In genomic region chr20:53495357-53495756, GRCh38 we compare ENCODE assay signal across 14 cellular contexts.
"Had no signal": no experiment of that assay in that cellular context is flagged by ENCODE, and none has a peak within 500 bp of the region (broad histone marks: within the 10 kb centered on the region; RNA-seq: fewer than 3 reads in every experiment).

No MANE protein-coding gene starts in this region.

- H3K27ac Mint-ChIP-seq: activated naive CD8-positive, alpha-beta T cell treated with anti-CD3 and anti-CD28 coated beads, Interleukin-2, amount 50 U/mL, for 24 hours; stimulated activated naive CD8-positive, alpha-beta T cell treated with anti-CD3 and anti-CD28 coated beads, Interleukin-15, Interleukin-2, amounts not matched to agents 100 ng/mL and 50 ng/mL, for 24 hours had no signal

- H3K27me3 ChIP-seq: cardiac muscle cell, gastrocnemius medialis, heart left ventricle, suprapubic skin had no signal

- H3K9me3 ChIP-seq: gastrocnemius medialis, mucosa of descending colon, suprapubic skin had no signal

- H3K4me3 ChIP-seq: cardiac muscle cell, gastrocnemius medialis, heart left ventricle, lung, mucosa of descending colon, skin epidermis, suprapubic skin had no signal

- H3K9me3 Mint-ChIP-seq: activated naive CD8-positive, alpha-beta T cell treated with anti-CD3 and anti-CD28 coated beads, Interleukin-2, amount 50 U/mL, for 24 hours; stimulated activated naive CD8-positive, alpha-beta T cell treated with anti-CD3 and anti-CD28 coated beads, Interleukin-15, Interleukin-2, amounts not matched to agents 100 ng/mL and 50 ng/mL, for 24 hours had no signal

- ATAC-seq: activated naive CD8-positive, alpha-beta T cell treated with anti-CD3 and anti-CD28 coated beads, Interleukin-2, amount 50 U/mL, for 24 hours; gastrocnemius medialis; mucosa of descending colon; naive thymus-derived CD4-positive, alpha-beta T cell had no signal

- H3K27ac ChIP-seq: cardiac muscle cell, gastrocnemius medialis, heart left ventricle, skin epidermis, suprapubic skin, VCaP had no signal

- H3K4me3 Mint-ChIP-seq: activated naive CD8-positive, alpha-beta T cell treated with anti-CD3 and anti-CD28 coated beads, Interleukin-2, amount 50 U/mL, for 24 hours; naive thymus-derived CD4-positive, alpha-beta T cell; stimulated activated naive CD8-positive, alpha-beta T cell treated with anti-CD3 and anti-CD28 coated beads, Interleukin-15, Interleukin-2, amounts not matched to agents 100 ng/mL and 50 ng/mL, for 24 hours had no signal

- H3K36me3 ChIP-seq: cardiac muscle cell, gastrocnemius medialis, heart left ventricle, suprapubic skin had no signal

- H3K4me1 ChIP-seq: gastrocnemius medialis, suprapubic skin had no signal

- DNase-seq: activated CD4-positive, alpha-beta T cell treated with anti-CD3 and anti-CD28 coated beads for 1 hour; activated naive CD8-positive, alpha-beta T cell treated with anti-CD3 and anti-CD28 coated beads, Interleukin-2, amount 50 U/mL, for 24 hours; erythroblast; gastrocnemius medialis; heart left ventricle; mucosa of descending colon; naive thymus-derived CD4-positive, alpha-beta T cell; posterior cingulate gyrus had no signal
